ENCODE assay signal across 1 cellular context in the genomic region with DNA sequence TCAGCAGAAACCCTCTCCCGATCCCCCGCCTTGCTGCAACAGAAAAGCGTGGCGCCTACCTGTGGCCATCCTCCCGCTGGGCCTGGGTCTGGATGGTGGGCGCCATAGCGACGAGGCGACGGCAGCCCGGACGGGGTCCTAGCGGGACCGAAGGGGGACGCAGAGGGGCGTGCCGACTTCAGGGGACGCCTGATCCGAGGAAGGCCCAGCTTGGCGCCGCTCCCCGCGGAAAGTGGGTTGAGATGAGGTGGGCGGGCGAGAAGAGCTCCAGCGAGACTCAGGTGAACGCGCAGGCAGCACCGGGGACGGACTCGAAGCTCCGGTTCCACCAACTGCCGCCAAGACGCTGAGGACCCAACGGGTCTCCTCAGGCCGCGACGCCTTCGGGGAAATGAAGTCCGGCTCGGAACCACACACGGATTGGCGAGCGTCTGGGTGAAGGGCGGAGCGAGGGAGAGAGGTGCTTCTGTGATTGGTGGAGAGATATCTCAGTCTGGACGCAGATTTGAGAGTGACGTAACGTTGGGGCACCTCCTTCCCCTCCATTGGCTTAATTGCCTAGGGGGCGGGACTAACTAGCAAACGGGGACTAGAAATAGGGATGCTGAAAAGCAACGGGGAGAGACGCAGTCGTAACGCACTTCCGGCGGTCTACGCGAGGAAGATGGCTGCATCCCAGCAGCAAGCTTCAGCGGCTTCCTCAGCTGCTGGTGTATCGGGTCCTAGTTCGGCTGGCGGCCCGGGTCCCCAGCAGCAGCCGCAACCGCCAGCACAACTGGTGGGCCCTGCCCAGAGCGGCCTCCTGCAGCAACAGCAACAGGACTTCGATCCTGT.
A peak's percentile ranks its signal among the peaks of the same experiment; 100 is the strongest.
TF ChIP-seq lines count a peak whose summit lies in the region.

A gene with protein sequence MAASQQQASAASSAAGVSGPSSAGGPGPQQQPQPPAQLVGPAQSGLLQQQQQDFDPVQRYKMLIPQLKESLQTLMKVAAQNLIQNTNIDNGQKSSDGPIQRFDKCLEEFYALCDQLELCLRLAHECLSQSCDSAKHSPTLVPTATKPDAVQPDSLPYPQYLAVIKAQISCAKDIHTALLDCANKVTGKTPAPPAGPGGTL (plus strand): TSS at position 620 of the 834 bp plus-strand sequence. CDS start 45 bp downstream, at position 665.
A gene (minus strand): TSS at position 348 of the 834 bp plus-strand sequence. CDS start 242 bp downstream, at position 106.

TF ChIP-seq in liver, 16 proteins besides CTCF, POLR2A, EP300 and RAD21 (continued from another document):
- TF ChIP-seq, protein P1, sequence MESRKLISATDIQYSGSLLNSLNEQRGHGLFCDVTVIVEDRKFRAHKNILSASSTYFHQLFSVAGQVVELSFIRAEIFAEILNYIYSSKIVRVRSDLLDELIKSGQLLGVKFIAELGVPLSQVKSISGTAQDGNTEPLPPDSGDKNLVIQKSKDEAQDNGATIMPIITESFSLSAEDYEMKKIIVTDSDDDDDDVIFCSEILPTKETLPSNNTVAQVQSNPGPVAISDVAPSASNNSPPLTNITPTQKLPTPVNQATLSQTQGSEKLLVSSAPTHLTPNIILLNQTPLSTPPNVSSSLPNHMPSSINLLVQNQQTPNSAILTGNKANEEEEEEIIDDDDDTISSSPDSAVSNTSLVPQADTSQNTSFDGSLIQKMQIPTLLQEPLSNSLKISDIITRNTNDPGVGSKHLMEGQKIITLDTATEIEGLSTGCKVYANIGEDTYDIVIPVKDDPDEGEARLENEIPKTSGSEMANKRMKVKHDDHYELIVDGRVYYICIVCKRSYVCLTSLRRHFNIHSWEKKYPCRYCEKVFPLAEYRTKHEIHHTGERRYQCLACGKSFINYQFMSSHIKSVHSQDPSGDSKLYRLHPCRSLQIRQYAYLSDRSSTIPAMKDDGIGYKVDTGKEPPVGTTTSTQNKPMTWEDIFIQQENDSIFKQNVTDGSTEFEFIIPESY (IDR thresholded peaks at IDR 0.05): peak; percentile 53
- TF ChIP-seq HNF4G (IDR thresholded peaks at IDR 0.05): no peak
- peak; percentile 70 to 79 for TF ChIP-seq JUND (IDR thresholded peaks at IDR 0.05)
- peak; percentile 98 for TF ChIP-seq YY1 (IDR thresholded peaks at IDR 0.05)
- TF ChIP-seq RXRA (IDR thresholded peaks at IDR 0.05): peak; percentile 70 to 83
- TF ChIP-seq TAF1 (conservative IDR thresholded peaks at IDR 0.05): peak; percentile 94
- peak; percentile 82 to 91 for TF ChIP-seq GABPA (IDR thresholded peaks at IDR 0.05 in 1 of 2, conservative IDR thresholded peaks at IDR 0.05 in 1 of 2)
- TF ChIP-seq EGR1 (IDR thresholded peaks at IDR 0.05; ENCODE audit: low read depth in 2 of 2): no peak
- TF ChIP-seq, protein P2, sequence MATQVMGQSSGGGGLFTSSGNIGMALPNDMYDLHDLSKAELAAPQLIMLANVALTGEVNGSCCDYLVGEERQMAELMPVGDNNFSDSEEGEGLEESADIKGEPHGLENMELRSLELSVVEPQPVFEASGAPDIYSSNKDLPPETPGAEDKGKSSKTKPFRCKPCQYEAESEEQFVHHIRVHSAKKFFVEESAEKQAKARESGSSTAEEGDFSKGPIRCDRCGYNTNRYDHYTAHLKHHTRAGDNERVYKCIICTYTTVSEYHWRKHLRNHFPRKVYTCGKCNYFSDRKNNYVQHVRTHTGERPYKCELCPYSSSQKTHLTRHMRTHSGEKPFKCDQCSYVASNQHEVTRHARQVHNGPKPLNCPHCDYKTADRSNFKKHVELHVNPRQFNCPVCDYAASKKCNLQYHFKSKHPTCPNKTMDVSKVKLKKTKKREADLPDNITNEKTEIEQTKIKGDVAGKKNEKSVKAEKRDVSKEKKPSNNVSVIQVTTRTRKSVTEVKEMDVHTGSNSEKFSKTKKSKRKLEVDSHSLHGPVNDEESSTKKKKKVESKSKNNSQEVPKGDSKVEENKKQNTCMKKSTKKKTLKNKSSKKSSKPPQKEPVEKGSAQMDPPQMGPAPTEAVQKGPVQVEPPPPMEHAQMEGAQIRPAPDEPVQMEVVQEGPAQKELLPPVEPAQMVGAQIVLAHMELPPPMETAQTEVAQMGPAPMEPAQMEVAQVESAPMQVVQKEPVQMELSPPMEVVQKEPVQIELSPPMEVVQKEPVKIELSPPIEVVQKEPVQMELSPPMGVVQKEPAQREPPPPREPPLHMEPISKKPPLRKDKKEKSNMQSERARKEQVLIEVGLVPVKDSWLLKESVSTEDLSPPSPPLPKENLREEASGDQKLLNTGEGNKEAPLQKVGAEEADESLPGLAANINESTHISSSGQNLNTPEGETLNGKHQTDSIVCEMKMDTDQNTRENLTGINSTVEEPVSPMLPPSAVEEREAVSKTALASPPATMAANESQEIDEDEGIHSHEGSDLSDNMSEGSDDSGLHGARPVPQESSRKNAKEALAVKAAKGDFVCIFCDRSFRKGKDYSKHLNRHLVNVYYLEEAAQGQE (IDR thresholded peaks at IDR 0.05): peak; percentile 73
